9 cellular contexts compared by ENCODE assay signal in the genomic region with DNA sequence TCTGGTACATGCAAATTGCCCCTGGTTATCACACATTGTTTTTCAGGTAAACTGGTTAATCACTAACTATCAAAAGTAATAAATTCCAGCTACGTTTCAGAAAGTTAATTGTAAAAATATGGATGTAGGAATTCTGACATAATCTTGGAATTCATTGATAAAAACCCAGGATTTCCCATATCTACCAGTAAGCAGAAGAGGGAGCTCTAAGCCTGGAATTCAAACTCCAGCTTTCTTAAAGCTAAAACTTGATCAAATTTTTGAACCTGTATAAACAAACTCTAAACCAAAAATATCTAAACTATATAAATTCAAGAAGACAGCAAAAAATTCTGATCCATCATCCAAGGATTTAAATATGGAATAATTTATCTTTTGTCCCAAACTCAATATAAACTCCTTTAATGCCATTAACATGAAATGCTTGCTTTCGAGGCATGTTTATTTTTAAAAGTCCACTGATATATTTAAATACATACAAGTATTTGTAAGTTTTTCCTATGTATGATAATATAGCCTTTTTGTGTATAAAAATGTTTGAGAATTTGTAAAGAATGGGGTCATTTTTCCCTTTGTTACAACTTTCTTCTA.
DNase-seq lines count a peak whose midpoint lies in the region; ATAC-seq and TF ChIP-seq lines count a peak whose summit lies in the region.
"Had no signal": no experiment of that assay in that cellular context is flagged by ENCODE, and none has a peak within 500 bp of the region (broad histone marks: within the 10 kb centered on the region; RNA-seq: fewer than 3 reads in every experiment).

No MANE protein-coding gene starts in this region.

- H3K27ac ChIP-seq in Panc1 (ENCODE audit: low read length) (no peak overlapping the region), thoracic aorta (no peak overlapping the region)

- TF ChIP-seq CTCF in Panc1 (IDR thresholded peaks at IDR 0.05) = peak; percentile 80; the same call in 1 of the 2 replicates
- peak; percentile 70 for TF ChIP-seq CTCF in fibroblast of the aortic adventitia (IDR thresholded peaks at IDR 0.05; ENCODE audit: insufficient read depth, low read length)
- TF ChIP-seq CTCF in thoracic aorta (IDR thresholded peaks at IDR 0.05) = peak; percentile 61

- H3K36me3 ChIP-seq in Panc1 (ENCODE audit: control insufficient read depth, insufficient read depth, low read length) (no peaks in the 10 kb centered on the region), thoracic aorta (no peaks in the 10 kb centered on the region)

- BruUV-seq in Panc1 (replicated peaks; lab: Mats Ljungman, UMichigan) = no TSS peak

- H3K4me1 ChIP-seq in Panc1 (ENCODE audit: control insufficient read depth, insufficient read depth, low read length) = no peaks in the 10 kb centered on the region
- H3K4me1 ChIP-seq in thoracic aorta (ENCODE audit: control insufficient read depth in 1 of 2, low read depth in 2 of 2) = no peaks in the 10 kb centered on the region

- POLR2A ChIA-PET in Panc1 (lab: Charles Lee) = no interaction called here

- ATAC-seq in Panc1 (no peak), thoracic aorta (ENCODE audit: insufficient number of reproducible peaks, low FRiP score, low read depth) (no peak), HG03159 (IDR thresholded peaks at IDR 0.05; ENCODE audit: unreplicated experiment) (no peak)

- DNase-seq in NCI-H345 (lab: John Stamatoyannopoulos, UW) = peak; percentile 24
- no peak for DNase-seq in NCI-H345 treated with DMSO at 0.1 percent for 48 hours (lab: John Stamatoyannopoulos, UW; ENCODE audit: unreplicated experiment)
- peak; percentile 17 for DNase-seq in Panc1 (ENCODE audit: low read depth, low spot score)
- peak; percentile 78 for DNase-seq in fibroblast of the aortic adventitia (ENCODE audit: low read depth)
- no peak for DNase-seq in thoracic aorta (ENCODE audit: low spot score)
- DNase-seq in mucosa of gallbladder (ENCODE audit: low spot score) = no peak
- no peak for DNase-seq in cortex of kidney (lab: John Stamatoyannopoulos, UW)
- DNase-seq: activated B cell treated with CpG ODN at 0.5 μM for 24 hours had no signal

- H3K27me3 ChIP-seq in Panc1 (ENCODE audit: control insufficient read depth, insufficient read depth, low read length) (no peaks in the 10 kb centered on the region), thoracic aorta (replicated peaks; ENCODE audit: insufficient read depth) (no peaks in the 10 kb centered on the region)

- CTCF ChIA-PET in Panc1 (lab: Charles Lee) = interaction anchor here (0.7 to 1.8 kb wide), 2 partner anchors 243 to 1086 kb away, joined by 3 to 13 read pairs; a partner anchor contains a TSS

- intact Hi-C loops in Panc1 (cut with micrococcal nuclease; ENCODE audit: unreplicated experiment) = loop anchor here (1.0 to 5.0 kb wide), 4 partner anchors 92 to 897 kb away; a partner anchor contains a TSS

- H3K4me3 ChIP-seq in Panc1 (ENCODE audit: low read depth in 2 of 2, low read length in 2 of 2) = no peak overlapping the region
- H3K4me3 ChIP-seq in fibroblast of the aortic adventitia (ENCODE audit: low read depth, low read length) = no peak overlapping the region
- H3K4me3 ChIP-seq in thoracic aorta = peak overlapping the region; percentile 2

- H3K9me3 ChIP-seq in Panc1 (ENCODE audit: control insufficient read depth, insufficient read depth, low read depth, low read length) (no peaks in the 10 kb centered on the region), thoracic aorta (no peaks in the 10 kb centered on the region)

- in situ Hi-C loops in Panc1 (cut with HindIII; ENCODE audit: low pct_unique_long_range_greater_than_20kb, low sequenced_read_pairs) = no loop called here

Comparison
In these comparisons a context has a peak if more than half of its experiments do, and no peak if none do; other contexts are left out.
1. DNase-seq: peak in NCI-H345 (single experiment), Panc1 (single experiment) and fibroblast of the aortic adventitia (single experiment); none in NCI-H345 treated with DMSO at 0.1 percent for 48 hours (single experiment), thoracic aorta (single experiment), mucosa of gallbladder (single experiment) and cortex of kidney (single experiment).
2. Peak in every context shown above with its lines, with median percentiles within 50 percentile points of each other: CTCF ChIP-seq.